ENCODE assay signal across 27 cellular contexts in the genomic region with DNA sequence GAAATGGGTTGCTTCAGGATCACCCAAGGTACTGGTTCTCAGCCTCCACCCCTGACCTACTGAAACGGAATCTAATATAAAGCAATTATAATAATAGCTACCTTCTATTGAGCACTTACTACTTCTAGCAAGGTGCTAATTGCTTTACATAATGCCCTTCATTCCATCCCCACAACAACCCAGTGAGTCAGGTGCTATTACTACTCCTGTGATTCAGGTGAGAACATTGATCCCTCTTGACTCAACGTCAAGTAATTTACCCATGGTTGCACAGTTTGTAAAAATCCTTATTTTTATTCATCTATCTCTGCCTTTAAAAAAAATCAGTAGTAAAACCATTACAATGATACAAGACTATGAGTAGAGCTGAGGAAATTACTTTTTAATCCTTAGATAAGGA.
"Had no signal": no experiment of that assay in that cellular context is flagged by ENCODE, and none has a peak within 500 bp of the region (broad histone marks: within the 10 kb centered on the region; RNA-seq: fewer than 3 reads in every experiment).

No MANE protein-coding gene starts in this region.

- H3K27ac Mint-ChIP-seq: activated CD4-positive, alpha-beta memory T cell treated with anti-CD3 and anti-CD28 coated beads, Interleukin-2, amount 10 ng/mL, durations not matched to agents 7 days and 5 days; activated CD8-positive, alpha-beta memory T cell treated with anti-CD3 and anti-CD28 coated beads, Interleukin-2, amount 10 ng/mL, durations not matched to agents 7 days and 5 days; activated naive CD8-positive, alpha-beta T cell treated with anti-CD3 and anti-CD28 coated beads, Interleukin-2, amount 10 ng/mL, durations not matched to agents 7 days and 5 days; activated T-helper 17 cell treated with anti-CD3 and anti-CD28 coated beads, Interleukin-2, amount 50 U/mL, for 72 hours; brain; endodermal cell; memory B cell; progenitor cell of endocrine pancreas; stimulated activated naive CD8-positive, alpha-beta T cell treated with anti-CD3 and anti-CD28 coated beads, Interleukin-15, Interleukin-2, amounts not matched to agents 100 ng/mL and 50 ng/mL, for 24 hours had no signal

- H3K4me3 Mint-ChIP-seq: activated CD4-positive, alpha-beta memory T cell treated with anti-CD3 and anti-CD28 coated beads, Interleukin-2, amount 10 ng/mL, durations not matched to agents 7 days and 5 days; activated CD8-positive, alpha-beta memory T cell treated with anti-CD3 and anti-CD28 coated beads, Interleukin-2, amount 10 ng/mL, durations not matched to agents 7 days and 5 days; activated naive CD8-positive, alpha-beta T cell treated with anti-CD3 and anti-CD28 coated beads, Interleukin-2, amount 10 ng/mL, durations not matched to agents 7 days and 5 days; activated T-helper 17 cell treated with anti-CD3 and anti-CD28 coated beads, Interleukin-2, amount 50 U/mL, for 72 hours; brain; central memory CD8-positive, alpha-beta T cell; endodermal cell; memory B cell; stimulated activated naive CD8-positive, alpha-beta T cell treated with anti-CD3 and anti-CD28 coated beads, Interleukin-15, Interleukin-2, amounts not matched to agents 100 ng/mL and 50 ng/mL, for 24 hours had no signal

- H3K27me3 Mint-ChIP-seq: activated CD4-positive, alpha-beta memory T cell treated with anti-CD3 and anti-CD28 coated beads, Interleukin-2, amount 10 ng/mL, durations not matched to agents 7 days and 5 days; activated CD8-positive, alpha-beta memory T cell treated with anti-CD3 and anti-CD28 coated beads, Interleukin-2, amount 10 ng/mL, durations not matched to agents 7 days and 5 days; activated naive CD8-positive, alpha-beta T cell treated with anti-CD3 and anti-CD28 coated beads, Interleukin-2, amount 10 ng/mL, durations not matched to agents 7 days and 5 days; activated T-helper 17 cell treated with anti-CD3 and anti-CD28 coated beads, Interleukin-2, amount 50 U/mL, for 72 hours; brain; central memory CD8-positive, alpha-beta T cell; memory B cell; progenitor cell of endocrine pancreas; stimulated activated naive CD8-positive, alpha-beta T cell treated with anti-CD3 and anti-CD28 coated beads, Interleukin-15, Interleukin-2, amounts not matched to agents 100 ng/mL and 50 ng/mL, for 24 hours had no signal

- H3K9me3 Mint-ChIP-seq: activated CD4-positive, alpha-beta memory T cell treated with anti-CD3 and anti-CD28 coated beads, Interleukin-2, amount 10 ng/mL, durations not matched to agents 7 days and 5 days; activated naive CD8-positive, alpha-beta T cell treated with anti-CD3 and anti-CD28 coated beads, Interleukin-2, amount 10 ng/mL, durations not matched to agents 7 days and 5 days; activated T-helper 17 cell treated with anti-CD3 and anti-CD28 coated beads, Interleukin-2, amount 50 U/mL, for 72 hours; central memory CD8-positive, alpha-beta T cell; stimulated activated naive CD8-positive, alpha-beta T cell treated with anti-CD3 and anti-CD28 coated beads, Interleukin-15, Interleukin-2, amounts not matched to agents 100 ng/mL and 50 ng/mL, for 24 hours had no signal

- H3K36me3 ChIP-seq: colonic mucosa, gastrocnemius medialis, transverse colon had no signal

- DNase-seq: activated CD4-positive, alpha-beta memory T cell treated with anti-CD3 and anti-CD28 coated beads, Interleukin-2, amount 10 ng/mL, durations not matched to agents 7 days and 5 days; activated CD4-positive, alpha-beta T cell treated with anti-CD3 and anti-CD28 coated beads for 48 hours; activated CD4-positive, CD25-positive, alpha-beta regulatory T cell; activated CD8-positive, alpha-beta memory T cell treated with anti-CD3 and anti-CD28 coated beads, Interleukin-2, amount 10 ng/mL, durations not matched to agents 7 days and 5 days; activated naive CD4-positive, alpha-beta T cell; activated naive CD8-positive, alpha-beta T cell treated with anti-CD3 and anti-CD28 coated beads, Interleukin-2, amount 10 ng/mL, durations not matched to agents 7 days and 5 days; activated T-cell treated with anti-CD3 and anti-CD28 coated beads, Interleukin-2, amount 50 U/mL, for 1 hour; colonic mucosa; endodermal cell; erythroblast; gastrocnemius medialis; head of caudate nucleus; kidney; left ventricle myocardium superior; occipital lobe; right cardiac atrium; stimulated activated CD4-positive, alpha-beta T cell treated with anti-CD3 and anti-CD28 coated beads, Interleukin-15, amount 100 ng/mL, for 24 hours; stimulated activated CD4-positive, alpha-beta T cell treated with anti-CD3 and anti-CD28 coated beads, Interleukin-2, amount 100 ng/mL, for 48 hours; T-helper 9 cell; transverse colon had no signal

- H3K9me3 ChIP-seq: colonic mucosa, gastrocnemius medialis, transverse colon had no signal

- FAIRE-seq: kidney had no signal

- H3K27me3 ChIP-seq: colonic mucosa, gastrocnemius medialis, transverse colon had no signal

- H3K4me1 ChIP-seq: colonic mucosa, gastrocnemius medialis had no signal

- H3K4me1 Mint-ChIP-seq: activated CD4-positive, alpha-beta memory T cell treated with anti-CD3 and anti-CD28 coated beads, Interleukin-2, amount 10 ng/mL, durations not matched to agents 7 days and 5 days; activated naive CD8-positive, alpha-beta T cell treated with anti-CD3 and anti-CD28 coated beads, Interleukin-2, amount 10 ng/mL, durations not matched to agents 7 days and 5 days; brain; central memory CD8-positive, alpha-beta T cell; memory B cell had no signal

- H3K27ac ChIP-seq: colonic mucosa, gastrocnemius medialis, skin epidermis had no signal

- H3K4me3 ChIP-seq: colonic mucosa, gastrocnemius medialis, skin epidermis, transverse colon had no signal

- ATAC-seq: activated CD8-positive, alpha-beta memory T cell treated with anti-CD3 and anti-CD28 coated beads, Interleukin-2, amount 10 ng/mL, durations not matched to agents 7 days and 5 days; activated T-helper 17 cell treated with anti-CD3 and anti-CD28 coated beads, Interleukin-2, amount 50 U/mL, for 72 hours; gastrocnemius medialis; left ventricle myocardium superior; right cardiac atrium had no signal

- H3K36me3 Mint-ChIP-seq: activated CD8-positive, alpha-beta memory T cell treated with anti-CD3 and anti-CD28 coated beads, Interleukin-2, amount 10 ng/mL, durations not matched to agents 7 days and 5 days; activated naive CD8-positive, alpha-beta T cell treated with anti-CD3 and anti-CD28 coated beads, Interleukin-2, amount 10 ng/mL, durations not matched to agents 7 days and 5 days; brain had no signal
